23 cellular contexts compared by ENCODE assay signal in the genomic region with DNA sequence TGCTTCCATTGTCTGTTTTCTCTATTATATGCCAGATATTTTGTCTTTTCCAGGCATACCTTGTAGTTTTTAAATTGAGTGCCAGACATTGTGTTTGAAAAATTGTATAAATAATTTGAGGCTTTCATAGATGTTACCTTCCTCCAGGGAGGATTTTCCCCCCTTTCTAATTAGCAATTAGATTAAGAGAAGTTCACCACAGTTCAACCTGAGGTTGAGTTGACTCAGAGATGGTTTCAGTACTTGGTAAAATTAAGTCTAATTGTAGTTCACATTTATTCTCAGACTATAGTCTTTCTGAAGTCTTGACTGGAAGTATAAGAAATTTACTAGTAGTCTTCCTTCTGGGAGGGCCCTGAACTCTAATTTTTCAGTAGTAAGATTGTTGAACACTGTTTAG.
DNase-seq lines count a peak whose midpoint lies in the region; ATAC-seq, FAIRE-seq and TF ChIP-seq lines count a peak whose summit lies in the region.
"Had no signal": no experiment of that assay in that cellular context is flagged by ENCODE, and none has a peak within 500 bp of the region (broad histone marks: within the 10 kb centered on the region; RNA-seq: fewer than 3 reads in every experiment).

No MANE protein-coding gene starts in this region.

- H3K4me1 Mint-ChIP-seq in stimulated activated memory B cell treated with anti-CD40 and anti-IgM and Interleukin-4, amounts not matched to agents 10 μg/mL and 1 μg/mL and 100 μg/mL, for 72 hours: peaks cover 32% of the 10 kb centered on the region
- no peaks in the 10 kb centered on the region for H3K4me1 Mint-ChIP-seq in nephron progenitor cell

- H3K36me3 Mint-ChIP-seq in stimulated activated memory B cell treated with anti-CD40 and anti-IgM and Interleukin-4, amounts not matched to agents 10 μg/mL and 1 μg/mL and 100 μg/mL, for 72 hours: no peaks in the 10 kb centered on the region
- no peaks in the 10 kb centered on the region for H3K36me3 Mint-ChIP-seq in nephron progenitor cell (ENCODE audit: low read depth)

- no peak for TF ChIP-seq CTCF in nephron progenitor cell (IDR thresholded peaks at IDR 0.05)

- no peaks in the 10 kb centered on the region for H3K9me3 Mint-ChIP-seq in stimulated activated memory B cell treated with anti-CD40 and anti-IgM and Interleukin-4, amounts not matched to agents 10 μg/mL and 1 μg/mL and 100 μg/mL, for 72 hours
- no peaks in the 10 kb centered on the region for H3K9me3 Mint-ChIP-seq in nephron progenitor cell
- H3K9me3 Mint-ChIP-seq: CD4-positive, alpha-beta T cell had no signal

- DNase-seq in GM18507 (ENCODE audit: extremely low spot score, insufficient read length, low read depth) (no peak), NCI-H1930 (lab: John Stamatoyannopoulos, UW) (no peak), nephron progenitor cell (no peak), NCI-H1105 treated with DMSO at 0.1 percent for 48 hours (lab: John Stamatoyannopoulos, UW) (no peak), RKO (ENCODE audit: low spot score) (no peak)
- DNase-seq: CD4-positive, alpha-beta T cell; COR-L47; DMS79; GM23248; Kasumi-1; NCI-H1417 treated with DMSO at 0.1 percent for 48 hours; NCI-H2029; NCI-H226; NCI-H510A treated with DMSO at 0.1 percent for 48 hours; NCI-H748 treated with DMSO at 0.1 percent for 48 hours; NK-92 treated with Interleukin-12 subunit alpha and Interleukin-12 subunit beta, amount 100 ng/mL, for 24 hours; OCI-M1; T-helper 1 cell had no signal

- H3K27me3 Mint-ChIP-seq in stimulated activated memory B cell treated with anti-CD40 and anti-IgM and Interleukin-4, amounts not matched to agents 10 μg/mL and 1 μg/mL and 100 μg/mL, for 72 hours: no peaks in the 10 kb centered on the region
- peaks cover 17% of the 10 kb centered on the region for H3K27me3 Mint-ChIP-seq in nephron progenitor cell (ENCODE audit: low read depth, poor library complexity)
- H3K27me3 Mint-ChIP-seq: CD4-positive, alpha-beta T cell had no signal

- no peak overlapping the region for H3K4me3 Mint-ChIP-seq in stimulated activated memory B cell treated with anti-CD40 and anti-IgM and Interleukin-4, amounts not matched to agents 10 μg/mL and 1 μg/mL and 100 μg/mL, for 72 hours
- H3K4me3 Mint-ChIP-seq in nephron progenitor cell: no peak overlapping the region
- H3K4me3 Mint-ChIP-seq: CD4-positive, alpha-beta T cell had no signal

- ATAC-seq in GM19455 (IDR thresholded peaks at IDR 0.05; ENCODE audit: unreplicated experiment) (peak; percentile 30), HG03280 (IDR thresholded peaks at IDR 0.05; ENCODE audit: unreplicated experiment) (peak; percentile 22)
- no peak for ATAC-seq in stimulated activated memory B cell treated with anti-CD40 and anti-IgM and Interleukin-4, amounts not matched to agents 10 μg/mL and 1 μg/mL and 100 μg/mL, for 72 hours
- ATAC-seq: Right ventricle myocardium inferior had no signal

- FAIRE-seq in GM18507 (lab: Jason Lieb, UNC): peak; percentile 84
- FAIRE-seq: RCC 7860 had no signal

- peak overlapping the region; percentile 83 for H3K27ac Mint-ChIP-seq in stimulated activated memory B cell treated with anti-CD40 and anti-IgM and Interleukin-4, amounts not matched to agents 10 μg/mL and 1 μg/mL and 100 μg/mL, for 72 hours
- H3K27ac Mint-ChIP-seq in nephron progenitor cell: no peak overlapping the region
- H3K27ac Mint-ChIP-seq: CD4-positive, alpha-beta T cell had no signal
